27 cellular contexts compared by ENCODE assay signal in the genomic region with DNA sequence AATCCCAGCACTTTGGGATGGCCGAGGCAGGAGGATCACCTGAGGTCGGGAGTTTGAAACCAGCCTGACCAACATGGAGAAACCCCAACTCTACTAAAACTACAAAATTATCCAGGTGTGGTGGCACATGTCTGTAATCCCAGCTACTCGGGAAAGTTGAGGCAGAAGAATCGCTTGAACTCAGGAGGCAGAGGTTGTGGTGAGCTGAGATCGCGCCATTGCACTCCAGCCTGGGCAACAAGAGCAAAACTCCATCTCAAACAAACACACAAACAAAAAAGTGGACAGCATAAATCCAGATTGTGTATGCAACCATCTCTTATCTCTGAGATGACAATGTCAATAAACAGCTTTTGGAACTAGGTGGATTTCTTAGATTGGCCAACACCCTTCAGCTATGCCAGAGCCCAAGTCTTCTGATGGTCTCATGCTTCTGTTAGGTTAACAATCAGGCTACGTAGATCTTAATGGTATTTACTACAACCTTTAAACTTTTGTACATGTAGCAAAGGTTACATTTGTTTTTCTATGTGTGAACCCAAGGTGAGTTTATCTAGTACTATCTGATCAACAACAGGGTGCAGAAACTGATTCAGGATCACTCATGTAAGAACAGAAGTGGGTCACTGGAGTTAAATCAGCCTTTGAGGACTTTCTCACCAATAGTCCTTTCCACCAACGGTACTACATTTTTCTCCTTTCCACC.
DNase-seq lines count a peak whose midpoint lies in the region; ATAC-seq, FAIRE-seq and TF ChIP-seq lines count a peak whose summit lies in the region.
"Had no signal": no experiment of that assay in that cellular context is flagged by ENCODE, and none has a peak within 500 bp of the region (broad histone marks: within the 10 kb centered on the region; RNA-seq: fewer than 3 reads in every experiment).

No MANE protein-coding gene starts in this region.

- no peak overlapping the region for H3K9ac ChIP-seq in astrocyte (ENCODE audit: low read length)

- peak; percentile 23 for FAIRE-seq in astrocyte (lab: Jason Lieb, UNC)
- no peak for FAIRE-seq in frontal cortex (lab: Jason Lieb, UNC)
- FAIRE-seq: A204.1, H1 had no signal

- H3K9me3 ChIP-seq in astrocyte (ENCODE audit: insufficient read depth, low read depth, low read length) = no peaks in the 10 kb centered on the region
- no peaks in the 10 kb centered on the region for H3K9me3 ChIP-seq in right lobe of liver
- no peaks in the 10 kb centered on the region; the same call in 1 of the 2 replicates for H3K9me3 ChIP-seq in PC-9 (ENCODE audit: insufficient read depth, low read depth)
- H3K9me3 ChIP-seq: ovary, transverse colon had no signal

- no peak overlapping the region for H3K4me3 Mint-ChIP-seq in activated CD4-positive, alpha-beta T cell treated with anti-CD3 and anti-CD28 coated beads, Interleukin-2, amount 10 ng/mL, durations not matched to agents 24 days and 14 days
- H3K4me3 Mint-ChIP-seq in GM23338 (no peak overlapping the region), astrocyte (ENCODE audit: unreplicated experiment) (no peak overlapping the region)
- H3K4me3 Mint-ChIP-seq: activated naive CD4-positive, alpha-beta T cell treated with anti-CD3 and anti-CD28 coated beads, Interleukin-2, amount 50 U/mL, for 24 hours; activated T-helper 1 cell treated with anti-CD3 and anti-CD28 coated beads, Interleukin-12 subunit alpha, Interleukin-12 subunit beta, Interleukin-2, Interleukin-4 antibody, amounts not matched to agents 30 ng/mL and 10 ng/mL and 1 ng/mL, durations not matched to agents 14 hours and 24 hours and 36 hours had no signal

- CTCF ChIA-PET in PC-9 (lab: Charles Lee) = no interaction called here

- TF ChIP-seq POLR2A in right lobe of liver (IDR thresholded peaks at IDR 0.05) = no peak

- peaks cover 24% of the 10 kb centered on the region for H3K4me1 Mint-ChIP-seq in activated CD4-positive, alpha-beta T cell treated with anti-CD3 and anti-CD28 coated beads, Interleukin-2, amount 10 ng/mL, durations not matched to agents 24 days and 14 days
- H3K4me1 Mint-ChIP-seq in GM23338 (peaks cover 3% of the 10 kb centered on the region; the same call in 1 of the 3 replicates), astrocyte (ENCODE audit: low read depth, unreplicated experiment) (peaks cover 18% of the 10 kb centered on the region)

- WGBS in right lobe of liver (ENCODE audit: insufficient coverage, low coverage, low lambda C conversion rate, missing lambda C conversion rate) = 44% methylated on average over 8 of the region's 8 CpGs

- H3K9me2 ChIP-seq in GM23338 (ENCODE audit: insufficient read depth) (no peaks in the 10 kb centered on the region), PC-9 (ENCODE audit: insufficient read depth) (no peaks in the 10 kb centered on the region)

- peak overlapping the region; percentile 29 for H3K27ac Mint-ChIP-seq in activated CD4-positive, alpha-beta T cell treated with anti-CD3 and anti-CD28 coated beads, Interleukin-2, amount 10 ng/mL, durations not matched to agents 24 days and 14 days
- no peak overlapping the region for H3K27ac Mint-ChIP-seq in GM23338
- no peak overlapping the region for H3K27ac Mint-ChIP-seq in astrocyte (ENCODE audit: unreplicated experiment)
- H3K27ac Mint-ChIP-seq: activated naive CD4-positive, alpha-beta T cell treated with anti-CD3 and anti-CD28 coated beads, Interleukin-2, amount 50 U/mL, for 24 hours had no signal

- POLR2A ChIA-PET in PC-9 (lab: Charles Lee; ENCODE audit: unreplicated experiment) = no interaction called here

- H3K36me3 ChIP-seq in GM23338 (ENCODE audit: insufficient read depth) (peaks cover 17% of the 10 kb centered on the region; the same call in 1 of the 2 replicates), astrocyte (ENCODE audit: insufficient read depth, low read length) (peaks cover 12% of the 10 kb centered on the region), right lobe of liver (peaks cover 0 to 18% (median 0%) of the 10 kb centered on the region in 4 donors), PC-9 (ENCODE audit: low read depth) (no peaks in the 10 kb centered on the region; the same call in none of the 2 replicates)
- H3K36me3 ChIP-seq: ovary had no signal

- no peaks in the 10 kb centered on the region for H3K4me1 ChIP-seq in GM23338 (ENCODE audit: insufficient read depth)
- H3K4me1 ChIP-seq in astrocyte (ENCODE audit: insufficient read depth, low read length) = peaks cover 10% of the 10 kb centered on the region
- H3K4me1 ChIP-seq in right lobe of liver = peaks cover 0 to 39% (median 9%) of the 10 kb centered on the region in 4 donors
- H3K4me1 ChIP-seq in PC-9 (replicated peaks; ENCODE audit: insufficient read depth) = no peaks in the 10 kb centered on the region

- ATAC-seq in GM23338 (no peak), right lobe of liver (peak; percentile 77 to 92 (median 86)), GM18517 (IDR thresholded peaks at IDR 0.05; ENCODE audit: unreplicated experiment) (no peak)

- H2AFZ ChIP-seq in GM23338 (no peak overlapping the region), astrocyte (ENCODE audit: low read depth, low read length) (no peak overlapping the region), PC-9 (no peak overlapping the region)

- no TSS peak for BruUV-seq in PC-9 (replicated peaks; lab: Mats Ljungman, UMichigan)

- H3K27ac ChIP-seq in GM23338 (ENCODE audit: low read depth) (0 out of 2 replicates have a peak overlapping the region, but pooled peaks have one; percentile 32), astrocyte (ENCODE audit: low read depth, low read length) (no peak overlapping the region), right lobe of liver (peak overlapping the region; percentile 71 to 96 (median 93)), PC-9 (no peak overlapping the region)
- H3K27ac ChIP-seq: ovary, transverse colon had no signal

- H3K36me3 Mint-ChIP-seq in activated CD4-positive, alpha-beta T cell treated with anti-CD3 and anti-CD28 coated beads, Interleukin-2, amount 10 ng/mL, durations not matched to agents 24 days and 14 days (ENCODE audit: low read depth) = peaks cover 43% of the 10 kb centered on the region
- H3K36me3 Mint-ChIP-seq in GM23338 (ENCODE audit: low read depth) (peaks cover 27% of the 10 kb centered on the region), astrocyte (ENCODE audit: low read depth, unreplicated experiment) (peaks cover 3% of the 10 kb centered on the region)

- no peak overlapping the region for H3K4me2 ChIP-seq in GM23338
- H3K4me2 ChIP-seq in astrocyte (ENCODE audit: low read length) = no peak overlapping the region
- H3K4me2 ChIP-seq in PC-9 = no peak overlapping the region
- H3K4me2 ChIP-seq: smooth muscle cell had no signal

- H3K79me2 ChIP-seq in GM23338 (replicated peaks; ENCODE audit: insufficient read depth) (peaks cover 36% of the 10 kb centered on the region), astrocyte (ENCODE audit: insufficient read depth, low read length) (peaks cover 8% of the 10 kb centered on the region), PC-9 (ENCODE audit: low read depth) (no peaks in the 10 kb centered on the region)

- H3F3A ChIP-seq in GM23338 (replicated peaks; ENCODE audit: low read depth) (0 out of 2 replicates have a peak, but pooled peaks cover 2% of the 10 kb centered on the region), PC-9 (ENCODE audit: insufficient read depth, low read depth) (no peaks in the 10 kb centered on the region)

- peaks cover 4% of the 10 kb centered on the region for H3K9me3 Mint-ChIP-seq in activated CD4-positive, alpha-beta T cell treated with anti-CD3 and anti-CD28 coated beads, Interleukin-2, amount 10 ng/mL, durations not matched to agents 24 days and 14 days
- no peaks in the 10 kb centered on the region for H3K9me3 Mint-ChIP-seq in GM23338
- no peaks in the 10 kb centered on the region for H3K9me3 Mint-ChIP-seq in astrocyte (ENCODE audit: unreplicated experiment)
- H3K9me3 Mint-ChIP-seq: activated naive CD4-positive, alpha-beta T cell treated with anti-CD3 and anti-CD28 coated beads, Interleukin-2, amount 50 U/mL, for 24 hours had no signal

- DNase-seq in activated CD4-positive, alpha-beta T cell treated with anti-CD3 and anti-CD28 coated beads, Interleukin-2, amount 10 ng/mL, durations not matched to agents 24 days and 14 days = no peak
- DNase-seq in activated CD4-positive, alpha-beta T cell treated with anti-CD3 and anti-CD28 coated beads for 4 hours = no peak
- DNase-seq in GM23338 (ENCODE audit: low spot score) = no peak
- DNase-seq in astrocyte (ENCODE audit: low read depth) = no peak
- DNase-seq in right lobe of liver = peak in 1 of 3 donors; percentile 58
- no peak for DNase-seq in PC-9
- no peak for DNase-seq in frontal cortex (ENCODE audit: low spot score in 2 of 2)
- DNase-seq: activated CD8-positive, alpha-beta memory T cell treated with anti-CD3 and anti-CD28 coated beads for 24 hours; AML-193; DMS53; glutamatergic neuron; NCI-H1092; NCI-H1694 treated with DMSO at 0.1 percent for 48 hours; NCI-H2171; NCI-H510A treated with DMSO at 0.1 percent for 48 hours; NK-92 treated with Interleukin-12 subunit alpha and Interleukin-12 subunit beta, amount 100 ng/mL, for 24 hours; ovary; SHP77 treated with DMSO at 0.1 percent for 48 hours; stimulated activated CD4-positive, alpha-beta T cell treated with anti-CD3 and anti-CD28 coated beads, Interleukin-1b, Interleukin-23, amount 100 ng/mL, for 48 hours; T1000; transverse colon had no signal

- TF ChIP-seq CTCF in GM23338 (conservative IDR thresholded peaks at IDR 0.05; ENCODE audit: low read depth in 2 of 2) = no peak
- TF ChIP-seq CTCF in astrocyte (IDR thresholded peaks at IDR 0.05; ENCODE audit: insufficient read depth, low read depth, low read length) = no peak
- no peak for TF ChIP-seq CTCF in right lobe of liver (IDR thresholded peaks at IDR 0.05)
- TF ChIP-seq CTCF in PC-9 (conservative IDR thresholded peaks at IDR 0.05) = no peak

- H3K27me3 ChIP-seq in GM23338 (ENCODE audit: insufficient read depth) (no peaks in the 10 kb centered on the region), astrocyte (ENCODE audit: insufficient read depth, low read length) (no peaks in the 10 kb centered on the region), right lobe of liver (no peaks in the 10 kb centered on the region), PC-9 (ENCODE audit: insufficient read depth, low read depth) (no peaks in the 10 kb centered on the region)
- H3K27me3 ChIP-seq: ovary, transverse colon had no signal

- peaks cover 4% of the 10 kb centered on the region; the same call in 1 of the 2 replicates for H4K20me1 ChIP-seq in GM23338 (replicated peaks; ENCODE audit: insufficient read depth)
- H4K20me1 ChIP-seq in astrocyte (ENCODE audit: insufficient read depth, low read length) = peaks cover 15% of the 10 kb centered on the region
- no peaks in the 10 kb centered on the region for H4K20me1 ChIP-seq in PC-9 (ENCODE audit: insufficient read depth)

- intact Hi-C loops in activated CD4-positive, alpha-beta T cell treated with anti-CD3 and anti-CD28 coated beads, Interleukin-2, amount 10 ng/mL, durations not matched to agents 24 days and 14 days (cut with micrococcal nuclease) = no loop called here
- intact Hi-C loops in right lobe of liver (cut with DNase I) = no loop called here
- intact Hi-C loops in PC-9 (cut with micrococcal nuclease; ENCODE audit: unreplicated experiment) = no loop called here

- no peaks in the 10 kb centered on the region for H3K27me3 Mint-ChIP-seq in activated CD4-positive, alpha-beta T cell treated with anti-CD3 and anti-CD28 coated beads, Interleukin-2, amount 10 ng/mL, durations not matched to agents 24 days and 14 days
- no peaks in the 10 kb centered on the region for H3K27me3 Mint-ChIP-seq in GM23338 (ENCODE audit: insufficient read depth, low read depth, poor library complexity)
- no peaks in the 10 kb centered on the region for H3K27me3 Mint-ChIP-seq in astrocyte (ENCODE audit: low read depth, unreplicated experiment)
- H3K27me3 Mint-ChIP-seq: activated naive CD4-positive, alpha-beta T cell treated with anti-CD3 and anti-CD28 coated beads, Interleukin-2, amount 50 U/mL, for 24 hours had no signal

- H3K4me3 ChIP-seq in GM23338 (no peak overlapping the region), astrocyte (ENCODE audit: insufficient read depth, low read depth, low read length) (no peak overlapping the region), right lobe of liver (no peak overlapping the region), PC-9 (no peak overlapping the region)
- H3K4me3 ChIP-seq: ovary, smooth muscle cell, transverse colon had no signal

Comparison
In these comparisons a context has a peak if more than half of its experiments do, and no peak if none do; other contexts are left out.
1. ATAC-seq: peak in right lobe of liver (4 of 4); none in GM23338 (single experiment) and GM18517 (single experiment).
2. H3K27ac ChIP-seq: peak in GM23338 (single experiment) and right lobe of liver (3 of 3); none in astrocyte (single experiment) and PC-9 (single experiment).